Comparison of ENCODE assay signal across 13 cellular contexts in genomic region chr17:63358111-63358839, GRCh38.
DNase-seq lines count a peak whose midpoint lies in the region; ATAC-seq, FAIRE-seq and TF ChIP-seq lines count a peak whose summit lies in the region.
"Had no signal": no experiment of that assay in that cellular context is flagged by ENCODE, and none has a peak within 500 bp of the region (broad histone marks: within the 10 kb centered on the region; RNA-seq: fewer than 3 reads in every experiment).

No MANE protein-coding gene starts in this region.

- peaks cover 4 to 8% of the 10 kb centered on the region in 2 donors for H3K4me1 Mint-ChIP-seq in stimulated activated naive B cell treated with anti-CD40 and anti-IgM and Interleukin-4, amounts not matched to agents 10 μg/mL and 1 μg/mL and 100 μg/mL, for 72 hours

- no peak overlapping the region for H3K4me3 Mint-ChIP-seq in stimulated activated naive B cell treated with anti-CD40 and anti-IgM and Interleukin-4, amounts not matched to agents 10 μg/mL and 1 μg/mL and 100 μg/mL, for 72 hours
- H3K4me3 Mint-ChIP-seq: activated CD8-positive, alpha-beta T cell treated with anti-CD3 and anti-CD28 coated beads for 36 hours had no signal

- H3K4me3 ChIP-seq in AG04450 (ENCODE audit: low read depth, low read length) (no peak overlapping the region), bronchial epithelial cell (ENCODE audit: low read depth, low read length) (no peak overlapping the region)
- H3K4me3 ChIP-seq: BLaER1 treated with 17β-estradiol and CSF1 and Interleukin-3, amounts not matched to agents 10 nM and 100 nM; esophagus squamous epithelium; lower lobe of right lung had no signal

- H3K27ac ChIP-seq in AG04450 (ENCODE audit: low read depth, low read length), result peak overlapping the region; percentile 40
- H3K27ac ChIP-seq: BLaER1 treated with 17β-estradiol and CSF1 and Interleukin-3, amounts not matched to agents 10 nM and 100 nM; esophagus squamous epithelium; lower lobe of right lung had no signal

- TF ChIP-seq CTCF in AG04450 (IDR thresholded peaks at IDR 0.05; ENCODE audit: low read depth, low read length) (no peak), bronchial epithelial cell (IDR thresholded peaks at IDR 0.05; ENCODE audit: insufficient read depth, low read length, severe bottlenecking) (no peak)

- H3K9me3 ChIP-seq in AG04450 (ENCODE audit: control insufficient read depth, insufficient read depth, low read length), result peaks cover 17% of the 10 kb centered on the region
- H3K9me3 ChIP-seq: esophagus squamous epithelium, lower lobe of right lung had no signal

- peaks cover 12 to 22% of the 10 kb centered on the region in 2 donors for H3K36me3 Mint-ChIP-seq in stimulated activated naive B cell treated with anti-CD40 and anti-IgM and Interleukin-4, amounts not matched to agents 10 μg/mL and 1 μg/mL and 100 μg/mL, for 72 hours

- peaks cover 0 to 4% of the 10 kb centered on the region in 2 donors for H3K9me3 Mint-ChIP-seq in stimulated activated naive B cell treated with anti-CD40 and anti-IgM and Interleukin-4, amounts not matched to agents 10 μg/mL and 1 μg/mL and 100 μg/mL, for 72 hours
- H3K9me3 Mint-ChIP-seq: activated CD8-positive, alpha-beta T cell treated with anti-CD3 and anti-CD28 coated beads for 36 hours had no signal

- peak; percentile 96 for FAIRE-seq in HTR-8/SVneo (lab: Jason Lieb, UNC)
- no peak for FAIRE-seq in bronchial epithelial cell (lab: Jason Lieb, UNC)

- no peak overlapping the region for H3K27ac Mint-ChIP-seq in stimulated activated naive B cell treated with anti-CD40 and anti-IgM and Interleukin-4, amounts not matched to agents 10 μg/mL and 1 μg/mL and 100 μg/mL, for 72 hours
- H3K27ac Mint-ChIP-seq: activated CD8-positive, alpha-beta T cell treated with anti-CD3 and anti-CD28 coated beads for 36 hours had no signal

- CTCF ChIA-PET in AG04450 (lab: Charles Lee), result no interaction called here

- POLR2A ChIA-PET in AG04450 (lab: Yijun Ruan, JAX), result interaction anchor here (0.7 to 1.3 kb wide), 3 partner anchors 8 to 167 kb away, joined by 3 read pairs; no protein-coding TSS in a partner anchor

- H3K27me3 ChIP-seq in AG04450 (ENCODE audit: control insufficient read depth, insufficient read depth, low read length) (no peaks in the 10 kb centered on the region), bronchial epithelial cell (ENCODE audit: control insufficient read depth, insufficient read depth, low read length) (no peaks in the 10 kb centered on the region)
- H3K27me3 ChIP-seq: BLaER1 treated with 17β-estradiol and CSF1 and Interleukin-3, amounts not matched to agents 10 nM and 100 nM; esophagus squamous epithelium had no signal

- H3K27me3 Mint-ChIP-seq in stimulated activated naive B cell treated with anti-CD40 and anti-IgM and Interleukin-4, amounts not matched to agents 10 μg/mL and 1 μg/mL and 100 μg/mL, for 72 hours, result no peaks in the 10 kb centered on the region
- H3K27me3 Mint-ChIP-seq: activated CD8-positive, alpha-beta T cell treated with anti-CD3 and anti-CD28 coated beads for 36 hours had no signal

- DNase-seq in AG04450 (ENCODE audit: low read depth, low spot score), result peak; percentile 69
- DNase-seq in HTR-8/SVneo (ENCODE audit: insufficient read length, low spot score), result peak; percentile 53
- peak; percentile 20 for DNase-seq in bronchial epithelial cell (ENCODE audit: low read depth)
- peak; percentile 77 for DNase-seq in kidney glomerular epithelial cell (lab: John Stamatoyannopoulos, UW)
- no peak for DNase-seq in stimulated activated naive B cell treated with anti-CD40 and anti-IgM and Interleukin-4, amounts not matched to agents 10 μg/mL and 1 μg/mL and 100 μg/mL, for 72 hours
- DNase-seq: activated CD8-positive, alpha-beta T cell treated with anti-CD3 and anti-CD28 coated beads for 36 hours; esophagus squamous epithelium; lower lobe of right lung; T-helper 1 cell had no signal

- peaks cover 27% of the 10 kb centered on the region for H3K36me3 ChIP-seq in bronchial epithelial cell (ENCODE audit: control insufficient read depth, insufficient read depth, low read length)

- no peak for ATAC-seq in HG03354 (IDR thresholded peaks at IDR 0.05; ENCODE audit: poor library complexity, severe bottlenecking, unreplicated experiment)
- no peak for ATAC-seq in GM21367 (IDR thresholded peaks at IDR 0.05; ENCODE audit: unreplicated experiment)
- no peak for ATAC-seq in HG03460 (IDR thresholded peaks at IDR 0.05; ENCODE audit: unreplicated experiment)
- no peak for ATAC-seq in stimulated activated naive B cell treated with anti-CD40 and anti-IgM and Interleukin-4, amounts not matched to agents 10 μg/mL and 1 μg/mL and 100 μg/mL, for 72 hours (replicated peaks)
- ATAC-seq: activated CD8-positive, alpha-beta T cell treated with anti-CD3 and anti-CD28 coated beads for 36 hours; lower lobe of right lung had no signal
